Comparison of ENCODE assay signal across 17 cellular contexts in the genomic region with DNA sequence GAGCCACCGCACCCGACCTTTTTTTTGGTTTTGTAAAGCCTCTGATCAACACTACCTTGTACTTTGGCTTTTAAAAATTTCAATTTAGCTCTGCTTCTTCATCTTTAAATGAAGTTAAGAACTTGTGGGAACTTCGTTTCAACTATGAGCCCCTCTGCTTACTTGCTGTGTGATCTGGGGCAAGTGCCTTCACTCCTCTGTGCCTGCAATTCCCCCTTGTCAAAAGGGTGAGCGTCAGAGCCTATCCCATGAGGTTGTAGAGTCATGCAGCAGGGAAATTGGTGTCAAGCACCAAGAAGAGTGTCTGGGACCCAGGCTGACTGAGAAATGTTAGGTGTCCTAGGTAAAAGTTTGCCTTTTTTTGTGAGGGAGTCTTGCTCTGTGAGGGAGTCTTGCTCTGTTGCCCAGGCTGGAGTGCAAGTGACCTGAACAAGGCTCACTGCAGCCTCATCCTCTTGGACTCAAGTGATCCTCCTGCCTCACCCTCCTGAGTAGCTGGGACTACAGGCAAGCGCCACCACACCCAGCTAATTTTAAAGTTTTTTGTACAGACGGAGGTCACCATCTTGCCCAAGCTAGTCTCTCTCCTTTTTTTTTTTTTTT. TPM values are rescaled to one million over a fixed set of nuclear protein-coding genes. Genes with fewer than 3 reads are reported as not detected.
DNase-seq lines count a peak whose midpoint lies in the region; ATAC-seq and TF ChIP-seq lines count a peak whose summit lies in the region.
"Had no signal": no experiment of that assay in that cellular context is flagged by ENCODE, and none has a peak within 500 bp of the region (broad histone marks: within the 10 kb centered on the region; RNA-seq: fewer than 3 reads in every experiment).

No MANE protein-coding gene starts in this region.

- peaks cover 79% of the 10 kb centered on the region for H3K4me1 Mint-ChIP-seq in activated naive CD4-positive, alpha-beta T cell treated with anti-CD3 and anti-CD28 coated beads, Interleukin-2, amount 10 ng/mL, durations not matched to agents 7 days and 5 days
- peaks cover 79% of the 10 kb centered on the region for H3K4me1 Mint-ChIP-seq in activated B cell treated with CpG ODN at 0.5 μM for 24 hours

- in situ Hi-C loops in transverse colon (cut with MboI; ENCODE audit: low pct_ligation_motif_present in 1 of 4, low pct_unique_long_range_greater_than_20kb in 1 of 4, low sequenced_read_pairs in 3 of 4), result no loop called here

- CTCF ChIA-PET in activated naive CD4-positive, alpha-beta T cell treated with anti-CD3 and anti-CD28 coated beads, Interleukin-2, amount 10 ng/mL, durations not matched to agents 7 days and 5 days (lab: Charles Lee), result interaction anchor here (0.8 kb wide), 1 partner anchor 45 kb away, joined by 3 read pairs; no protein-coding TSS in a partner anchor
- CTCF ChIA-PET in activated B cell treated with CpG ODN at 0.5 μM for 24 hours (lab: Charles Lee), result interaction anchor here (1.7 kb wide), 1 partner anchor 45 kb away, joined by 4 read pairs; no protein-coding TSS in a partner anchor

- H3K27ac Mint-ChIP-seq in activated naive CD4-positive, alpha-beta T cell treated with anti-CD3 and anti-CD28 coated beads, Interleukin-2, amount 10 ng/mL, durations not matched to agents 7 days and 5 days, result peak overlapping the region; percentile 83
- peak overlapping the region in 1 of 2 donors; percentile 97 for H3K27ac Mint-ChIP-seq in activated naive CD4-positive, alpha-beta T cell treated with anti-CD3 and anti-CD28 coated beads, Interleukin-2, amount 50 U/mL, for 72 hours
- peak overlapping the region; percentile 90 for H3K27ac Mint-ChIP-seq in activated B cell treated with CpG ODN at 0.5 μM for 24 hours

- no peak overlapping the region for H3K4me3 ChIP-seq in esophagus muscularis mucosa
- H3K4me3 ChIP-seq in transverse colon, result no peak overlapping the region
- H3K4me3 ChIP-seq in effector memory CD4-positive, alpha-beta T cell (ENCODE audit: insufficient read depth, low read depth, low read length, poor library complexity, severe bottlenecking), result no peak overlapping the region
- H3K4me3 ChIP-seq: PC-9, smooth muscle cell had no signal

- H3K27ac ChIP-seq in esophagus muscularis mucosa (replicated peaks in 1 of 4) (peak overlapping the region; percentile 73 to 96 (median 84)), transverse colon (peak overlapping the region; percentile 98 to 100 (median 99))
- no peak overlapping the region for H3K27ac ChIP-seq in effector memory CD4-positive, alpha-beta T cell (ENCODE audit: insufficient read depth, low read length, poor library complexity, severe bottlenecking)

- TF ChIP-seq CTCF in activated B cell treated with CpG ODN at 0.5 μM for 24 hours (IDR thresholded peaks at IDR 0.05) (no peak), esophagus muscularis mucosa (IDR thresholded peaks at IDR 0.05) (no peak), transverse colon (IDR thresholded peaks at IDR 0.05) (no peak)

- DNase-seq in activated naive CD4-positive, alpha-beta T cell treated with anti-CD3 and anti-CD28 coated beads, Interleukin-2, amount 10 ng/mL, durations not matched to agents 7 days and 5 days, result no peak
- no peak for DNase-seq in activated naive CD4-positive, alpha-beta T cell treated with anti-CD3 and anti-CD28 coated beads, Interleukin-2, amount 50 U/mL, for 72 hours (ENCODE audit: low spot score in 2 of 2)
- no peak for DNase-seq in activated B cell treated with CpG ODN at 0.5 μM for 24 hours
- no peak for DNase-seq in esophagus muscularis mucosa (ENCODE audit: extremely low spot score)
- DNase-seq in transverse colon, result no peak
- DNase-seq in effector memory CD4-positive, alpha-beta T cell, result no peak
- DNase-seq in occipital lobe (lab: John Stamatoyannopoulos, UW), result no peak
- DNase-seq: activated CD4-positive, alpha-beta T cell treated with anti-CD3 and anti-CD28 coated beads, Interleukin-2, amount 50 U/mL, for 48 hours; DMS79 treated with DMSO at 0.1 percent for 48 hours; hippocampal formation; NCI-H1417; NCI-H345; PC-9 had no signal

- H3K36me3 Mint-ChIP-seq in activated naive CD4-positive, alpha-beta T cell treated with anti-CD3 and anti-CD28 coated beads, Interleukin-2, amount 10 ng/mL, durations not matched to agents 7 days and 5 days, result peaks cover 41% of the 10 kb centered on the region
- peaks cover 6 to 38% of the 10 kb centered on the region in 2 donors for H3K36me3 Mint-ChIP-seq in activated naive CD4-positive, alpha-beta T cell treated with anti-CD3 and anti-CD28 coated beads, Interleukin-2, amount 50 U/mL, for 72 hours
- H3K36me3 Mint-ChIP-seq in activated B cell treated with CpG ODN at 0.5 μM for 24 hours (ENCODE audit: low read depth), result peaks cover 44% of the 10 kb centered on the region

- no peaks in the 10 kb centered on the region for H3K9me3 Mint-ChIP-seq in activated naive CD4-positive, alpha-beta T cell treated with anti-CD3 and anti-CD28 coated beads, Interleukin-2, amount 10 ng/mL, durations not matched to agents 7 days and 5 days
- no peaks in the 10 kb centered on the region for H3K9me3 Mint-ChIP-seq in activated naive CD4-positive, alpha-beta T cell treated with anti-CD3 and anti-CD28 coated beads, Interleukin-2, amount 50 U/mL, for 72 hours
- no peaks in the 10 kb centered on the region for H3K9me3 Mint-ChIP-seq in activated B cell treated with CpG ODN at 0.5 μM for 24 hours
- H3K9me3 Mint-ChIP-seq: activated naive CD4-positive, alpha-beta T cell treated with anti-CD3 and anti-CD28 coated beads, Interleukin-2, amount 50 U/mL, for 24 hours had no signal

- H3K27me3 Mint-ChIP-seq in activated naive CD4-positive, alpha-beta T cell treated with anti-CD3 and anti-CD28 coated beads, Interleukin-2, amount 10 ng/mL, durations not matched to agents 7 days and 5 days, result no peaks in the 10 kb centered on the region
- H3K27me3 Mint-ChIP-seq in activated B cell treated with CpG ODN at 0.5 μM for 24 hours, result no peaks in the 10 kb centered on the region
- H3K27me3 Mint-ChIP-seq: activated naive CD4-positive, alpha-beta T cell treated with anti-CD3 and anti-CD28 coated beads, Interleukin-2, amount 50 U/mL, for 24 hours had no signal

- ATAC-seq in activated naive CD4-positive, alpha-beta T cell treated with anti-CD3 and anti-CD28 coated beads, Interleukin-2, amount 50 U/mL, for 72 hours, result no peak
- ATAC-seq in activated B cell treated with CpG ODN at 0.5 μM for 24 hours (ENCODE audit: low read depth), result no peak
- no peak for ATAC-seq in HG02571 (IDR thresholded peaks at IDR 0.05; ENCODE audit: unreplicated experiment)

- POLR2A ChIA-PET in activated B cell treated with CpG ODN at 0.5 μM for 24 hours (lab: Charles Lee), result interaction anchor here (2.1 kb wide), 1 partner anchor 13 kb away, joined by 5 read pairs; no protein-coding TSS in a partner anchor

- H3K36me3 ChIP-seq in esophagus muscularis mucosa, result peaks cover 7 to 25% (median 12%) of the 10 kb centered on the region in 4 donors
- peaks cover 0 to 4% (median 0%) of the 10 kb centered on the region in 4 donors for H3K36me3 ChIP-seq in transverse colon
- peaks cover 2% of the 10 kb centered on the region for H3K36me3 ChIP-seq in effector memory CD4-positive, alpha-beta T cell (ENCODE audit: control insufficient read depth, insufficient read depth, low read length)

- TF ChIP-seq POLR2A in esophagus muscularis mucosa (IDR thresholded peaks at IDR 0.05; ENCODE audit: low read depth) (no peak), transverse colon (IDR thresholded peaks at IDR 0.05) (no peak)

- intact Hi-C loops in activated B cell treated with CpG ODN at 0.5 μM for 24 hours (cut with micrococcal nuclease) (no loop called here), esophagus muscularis mucosa (cut with DNase I) (no loop called here), transverse colon (cut with DNase I; ENCODE audit: low total_unique reads) (no loop called here)

- TF ChIP-seq EP300 in esophagus muscularis mucosa (IDR thresholded peaks at IDR 0.05) (no peak), transverse colon (IDR thresholded peaks at IDR 0.05; ENCODE audit: low read depth) (no peak)

- no peaks in the 10 kb centered on the region for H3K27me3 ChIP-seq in esophagus muscularis mucosa
- no peaks in the 10 kb centered on the region for H3K27me3 ChIP-seq in transverse colon
- H3K27me3 ChIP-seq in effector memory CD4-positive, alpha-beta T cell (replicated peaks; ENCODE audit: control insufficient read depth, insufficient read depth, low read length, poor library complexity, severe bottlenecking), result no peaks in the 10 kb centered on the region

- H3K9me3 ChIP-seq in esophagus muscularis mucosa (no peaks in the 10 kb centered on the region), transverse colon (no peaks in the 10 kb centered on the region)
- H3K9me3 ChIP-seq in effector memory CD4-positive, alpha-beta T cell (ENCODE audit: control insufficient read depth, low read length), result no peaks in the 10 kb centered on the region

- H3K4me1 ChIP-seq in esophagus muscularis mucosa (peaks cover 56 to 91% (median 88%) of the 10 kb centered on the region in 4 donors), transverse colon (peaks cover 51 to 86% (median 80%) of the 10 kb centered on the region in 4 donors)
- peaks cover 34% of the 10 kb centered on the region for H3K4me1 ChIP-seq in effector memory CD4-positive, alpha-beta T cell (ENCODE audit: control insufficient read depth, insufficient read depth, low read length, poor library complexity, severe bottlenecking)

- H3K4me3 Mint-ChIP-seq in activated naive CD4-positive, alpha-beta T cell treated with anti-CD3 and anti-CD28 coated beads, Interleukin-2, amount 10 ng/mL, durations not matched to agents 7 days and 5 days, result no peak overlapping the region
- H3K4me3 Mint-ChIP-seq in activated B cell treated with CpG ODN at 0.5 μM for 24 hours, result peak overlapping the region; percentile 32

- 82% methylated on average over 6 of the region's 6 CpGs for WGBS in esophagus muscularis mucosa
- WGBS in transverse colon (ENCODE audit: low coverage in 1 of 2), 2 donors, result 38 to 74% methylated on average over 1 to 6 of the region's 6 CpGs

RNA-seq across cellular contexts. Expression of gene VASP, which starts 5.7 kb away (rescaled TPM):
- total RNA-seq in activated naive CD4-positive, alpha-beta T cell treated with anti-CD3 and anti-CD28 coated beads, Interleukin-2, amount 50 U/mL, for 72 hours, result 100 to 1,000 TPM in 1 of 2 donors, 10 to 100 TPM in 1; 76.8 to 156 TPM
- total RNA-seq in activated B cell treated with CpG ODN at 0.5 μM for 24 hours, result 294 and 300 TPM in 2 replicates
- 100 to 1,000 TPM; 172 to 321 (median 210) TPM for total RNA-seq in esophagus muscularis mucosa
- 100 to 1,000 TPM; 167 to 465 (median 204) TPM for total RNA-seq in transverse colon
- 8.4 TPM for total RNA-seq in occipital lobe

RNA-seq across cellular contexts. Expression of gene PPM1N, which starts 14.7 kb away (rescaled TPM):
- total RNA-seq in activated naive CD4-positive, alpha-beta T cell treated with anti-CD3 and anti-CD28 coated beads, Interleukin-2, amount 50 U/mL, for 72 hours, result 1 to 10 TPM; 1.5 to 7.4 TPM
- total RNA-seq in activated B cell treated with CpG ODN at 0.5 μM for 24 hours, result 0.80 and 1.4 TPM in 2 replicates
- total RNA-seq in esophagus muscularis mucosa, result 1 to 10 TPM; 1.6 to 3.8 (median 3.0) TPM
- total RNA-seq in transverse colon, result 1 to 10 TPM in 2 of 4 donors, under 1 TPM in 1, not detected in 1; 1.00 to 4.3 (median 1.4) TPM
- 0.47 TPM for total RNA-seq in occipital lobe
- total RNA-seq: cerebellum had no signal

RNA-seq across cellular contexts. Expression of gene RTN2, which starts 16.1 kb away (rescaled TPM):
- 1 to 10 TPM; 3.2 to 5.1 TPM for total RNA-seq in activated naive CD4-positive, alpha-beta T cell treated with anti-CD3 and anti-CD28 coated beads, Interleukin-2, amount 50 U/mL, for 72 hours
- 1.2 and 1.5 TPM in 2 replicates for total RNA-seq in activated B cell treated with CpG ODN at 0.5 μM for 24 hours
- total RNA-seq in esophagus muscularis mucosa, result 10 to 100 TPM in 3 of 4 donors, 1 to 10 TPM in 1; 7.0 to 23.6 (median 17.2) TPM
- 10 to 100 TPM in 1 of 4 donors, 1 to 10 TPM in 1, not detected in 2; 5.7 to 13.5 TPM for total RNA-seq in transverse colon
- 56.8 TPM for total RNA-seq in occipital lobe

RNA-seq across cellular contexts. Expression of gene FOSB, which starts 45.2 kb away (rescaled TPM):
- total RNA-seq in activated naive CD4-positive, alpha-beta T cell treated with anti-CD3 and anti-CD28 coated beads, Interleukin-2, amount 50 U/mL, for 72 hours, result 10 to 100 TPM; 19.9 to 37.6 TPM
- total RNA-seq in activated B cell treated with CpG ODN at 0.5 μM for 24 hours, result 16.8 and 20.4 TPM in 2 replicates
- 10 to 100 TPM in 2 of 4 donors, 1 to 10 TPM in 2; 2.2 to 25.2 (median 6.9) TPM for total RNA-seq in esophagus muscularis mucosa
- total RNA-seq in transverse colon, result 10 to 100 TPM; 14.5 to 64.7 (median 25.6) TPM
- 2.2 TPM for total RNA-seq in occipital lobe
